9 cellular contexts compared by ENCODE assay signal in genomic region chr20:54044156-54044555, GRCh38. TPM values are rescaled to one million over a fixed set of nuclear protein-coding genes. Genes with fewer than 3 reads are reported as not detected.
DNase-seq lines count a peak whose midpoint lies in the region; ATAC-seq, FAIRE-seq and TF ChIP-seq lines count a peak whose summit lies in the region.
"Had no signal": no experiment of that assay in that cellular context is flagged by ENCODE, and none has a peak within 500 bp of the region (broad histone marks: within the 10 kb centered on the region; RNA-seq: fewer than 3 reads in every experiment).

No MANE protein-coding gene starts in this region.

- H3K4me3 ChIP-seq in pancreas, result no peak overlapping the region
- H3K4me3 ChIP-seq: spleen had no signal

- H3K4me3 Mint-ChIP-seq in activated T-helper 17 cell treated with anti-CD3 and anti-CD28 coated beads, Interleukin-2, amount 50 U/mL, for 72 hours, result no peak overlapping the region

- no peak overlapping the region for H3K27ac ChIP-seq in pancreas
- H3K27ac ChIP-seq: spleen had no signal

- no peaks in the 10 kb centered on the region for H3K9me3 Mint-ChIP-seq in activated T-helper 17 cell treated with anti-CD3 and anti-CD28 coated beads, Interleukin-2, amount 50 U/mL, for 72 hours

- peak overlapping the region; percentile 75 for H3K27ac Mint-ChIP-seq in activated T-helper 17 cell treated with anti-CD3 and anti-CD28 coated beads, Interleukin-2, amount 50 U/mL, for 72 hours

- intact Hi-C loops in pancreas (cut with DNase I), result no loop called here

- DNase-seq in pancreas (no peak), NCI-H446 (lab: John Stamatoyannopoulos, UW) (no peak), islet precursor cell (no peak), GF-D8 (lab: John Stamatoyannopoulos, UW) (no peak)
- DNase-seq: NCI-H187 treated with DMSO at 0.1 percent for 48 hours, spleen had no signal

- FAIRE-seq in pancreas (lab: Jason Lieb, UNC), result no peak

- H3K4me1 Mint-ChIP-seq in activated T-helper 17 cell treated with anti-CD3 and anti-CD28 coated beads, Interleukin-2, amount 50 U/mL, for 72 hours, result peaks cover 10% of the 10 kb centered on the region

- H3K36me3 Mint-ChIP-seq in activated T-helper 17 cell treated with anti-CD3 and anti-CD28 coated beads, Interleukin-2, amount 50 U/mL, for 72 hours (ENCODE audit: low read depth), result no peaks in the 10 kb centered on the region

- no peak for TF ChIP-seq CTCF in pancreas (IDR thresholded peaks at IDR 0.05)

- H3K9me3 ChIP-seq in pancreas, result no peaks in the 10 kb centered on the region

- ATAC-seq in GM19023 (IDR thresholded peaks at IDR 0.05; ENCODE audit: unreplicated experiment) (peak; percentile 45), HG02938 (IDR thresholded peaks at IDR 0.05; ENCODE audit: unreplicated experiment) (peak; percentile 69), pancreas (peak in 3 of 4 donors; percentile 24 to 55 (median 33))
- peak; percentile 85 for ATAC-seq in activated T-helper 17 cell treated with anti-CD3 and anti-CD28 coated beads, Interleukin-2, amount 50 U/mL, for 72 hours (replicated peaks)

- peaks cover 15% of the 10 kb centered on the region for H3K27me3 Mint-ChIP-seq in activated T-helper 17 cell treated with anti-CD3 and anti-CD28 coated beads, Interleukin-2, amount 50 U/mL, for 72 hours

- H3K36me3 ChIP-seq in pancreas, result no peaks in the 10 kb centered on the region
- H3K36me3 ChIP-seq: spleen had no signal

- no peaks in the 10 kb centered on the region for H3K27me3 ChIP-seq in pancreas

- H3K4me1 ChIP-seq in pancreas, result no peaks in the 10 kb centered on the region
- H3K4me1 ChIP-seq: spleen had no signal

RNA-seq across cellular contexts. Expression of gene BCAS1, which starts 26.2 kb away (rescaled TPM):
- total RNA-seq in activated T-helper 17 cell treated with anti-CD3 and anti-CD28 coated beads, Interleukin-2, amount 50 U/mL, for 72 hours, result under 1 TPM in 1 of 2 donors, not detected in 1; 0.11 TPM
- under 1 TPM; 0.20 to 0.85 (median 0.68) TPM for total RNA-seq in pancreas
- under 1 TPM; 0.34 to 0.70 TPM for polyA plus RNA-seq in pancreas

Comparison
In these comparisons a context has a peak if more than half of its experiments do, and no peak if none do; other contexts are left out.
1. ATAC-seq: peak in every context shown above with its lines; median percentile 85 in activated T-helper 17 cell treated with anti-CD3 and anti-CD28 coated beads, Interleukin-2, amount 50 U/mL, for 72 hours; 69 in HG02938; 45 in GM19023; 33 in pancreas.